In the genomic region with DNA sequence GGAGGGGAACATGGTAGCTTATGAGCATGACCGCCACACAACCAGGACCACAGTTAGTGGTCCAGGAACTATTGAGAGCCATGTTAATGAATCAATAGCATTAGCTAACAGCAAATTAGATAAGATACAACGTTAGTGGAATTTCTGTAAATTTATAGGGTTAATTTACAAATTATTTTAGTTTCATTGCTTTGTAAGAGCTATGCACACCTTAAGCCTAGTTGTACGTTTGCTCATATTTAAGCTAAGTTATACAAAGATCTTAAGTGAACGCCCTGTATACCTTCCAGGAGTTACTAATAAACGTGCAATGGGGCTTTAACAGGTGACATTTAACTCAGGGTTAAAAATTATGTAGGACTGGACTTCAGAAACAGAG, we compare ENCODE assay signal across 1 cellular context.
TF ChIP-seq lines count a peak whose summit lies in the region.

No MANE protein-coding gene starts in this region.

TF ChIP-seq in GM12878, 131 proteins besides CTCF, POLR2A, EP300 and RAD21:
- TF ChIP-seq, protein P1, sequence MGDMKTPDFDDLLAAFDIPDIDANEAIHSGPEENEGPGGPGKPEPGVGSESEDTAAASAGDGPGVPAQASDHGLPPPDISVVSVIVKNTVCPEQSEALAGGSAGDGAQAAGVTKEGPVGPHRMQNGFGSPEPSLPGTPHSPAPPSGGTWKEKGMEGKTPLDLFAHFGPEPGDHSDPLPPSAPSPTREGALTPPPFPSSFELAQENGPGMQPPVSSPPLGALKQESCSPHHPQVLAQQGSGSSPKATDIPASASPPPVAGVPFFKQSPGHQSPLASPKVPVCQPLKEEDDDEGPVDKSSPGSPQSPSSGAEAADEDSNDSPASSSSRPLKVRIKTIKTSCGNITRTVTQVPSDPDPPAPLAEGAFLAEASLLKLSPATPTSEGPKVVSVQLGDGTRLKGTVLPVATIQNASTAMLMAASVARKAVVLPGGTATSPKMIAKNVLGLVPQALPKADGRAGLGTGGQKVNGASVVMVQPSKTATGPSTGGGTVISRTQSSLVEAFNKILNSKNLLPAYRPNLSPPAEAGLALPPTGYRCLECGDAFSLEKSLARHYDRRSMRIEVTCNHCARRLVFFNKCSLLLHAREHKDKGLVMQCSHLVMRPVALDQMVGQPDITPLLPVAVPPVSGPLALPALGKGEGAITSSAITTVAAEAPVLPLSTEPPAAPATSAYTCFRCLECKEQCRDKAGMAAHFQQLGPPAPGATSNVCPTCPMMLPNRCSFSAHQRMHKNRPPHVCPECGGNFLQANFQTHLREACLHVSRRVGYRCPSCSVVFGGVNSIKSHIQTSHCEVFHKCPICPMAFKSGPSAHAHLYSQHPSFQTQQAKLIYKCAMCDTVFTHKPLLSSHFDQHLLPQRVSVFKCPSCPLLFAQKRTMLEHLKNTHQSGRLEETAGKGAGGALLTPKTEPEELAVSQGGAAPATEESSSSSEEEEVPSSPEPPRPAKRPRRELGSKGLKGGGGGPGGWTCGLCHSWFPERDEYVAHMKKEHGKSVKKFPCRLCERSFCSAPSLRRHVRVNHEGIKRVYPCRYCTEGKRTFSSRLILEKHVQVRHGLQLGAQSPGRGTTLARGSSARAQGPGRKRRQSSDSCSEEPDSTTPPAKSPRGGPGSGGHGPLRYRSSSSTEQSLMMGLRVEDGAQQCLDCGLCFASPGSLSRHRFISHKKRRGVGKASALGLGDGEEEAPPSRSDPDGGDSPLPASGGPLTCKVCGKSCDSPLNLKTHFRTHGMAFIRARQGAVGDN (IDR thresholded peaks at IDR 0.05), result no peak
- TF ChIP-seq NFYA (IDR thresholded peaks at IDR 0.05; ENCODE audit: borderline replicate concordance, low read depth, low read length) (no peak), ESRRA (IDR thresholded peaks at IDR 0.05; ENCODE audit: low read length) (no peak), JUNB (IDR thresholded peaks at IDR 0.05) (no peak), ZNF384 (IDR thresholded peaks at IDR 0.05; ENCODE audit: borderline replicate concordance, low read depth, low read length) (no peak), CBX3 (IDR thresholded peaks at IDR 0.05; ENCODE audit: borderline replicate concordance, low read depth) (no peak), ZZZ3 (IDR thresholded peaks at IDR 0.05; ENCODE audit: control insufficient read depth, insufficient read length, low read depth) (no peak), CBFB (IDR thresholded peaks at IDR 0.05; ENCODE audit: low read depth) (no peak), NFIC (IDR thresholded peaks at IDR 0.05; ENCODE audit: low read depth, low read length) (no peak), CEBPB (IDR thresholded peaks at IDR 0.05; ENCODE audit: borderline replicate concordance in 1 of 2, low read depth in 2 of 2, low read length in 2 of 2) (no peak)
- TF ChIP-seq, protein P2, sequence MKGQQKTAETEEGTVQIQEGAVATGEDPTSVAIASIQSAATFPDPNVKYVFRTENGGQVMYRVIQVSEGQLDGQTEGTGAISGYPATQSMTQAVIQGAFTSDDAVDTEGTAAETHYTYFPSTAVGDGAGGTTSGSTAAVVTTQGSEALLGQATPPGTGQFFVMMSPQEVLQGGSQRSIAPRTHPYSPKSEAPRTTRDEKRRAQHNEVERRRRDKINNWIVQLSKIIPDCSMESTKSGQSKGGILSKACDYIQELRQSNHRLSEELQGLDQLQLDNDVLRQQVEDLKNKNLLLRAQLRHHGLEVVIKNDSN (IDR thresholded peaks at IDR 0.05; ENCODE audit: borderline replicate concordance, extremely low read length, insufficient read depth, low read depth, low read length), result no peak
- TF ChIP-seq, protein P3, sequence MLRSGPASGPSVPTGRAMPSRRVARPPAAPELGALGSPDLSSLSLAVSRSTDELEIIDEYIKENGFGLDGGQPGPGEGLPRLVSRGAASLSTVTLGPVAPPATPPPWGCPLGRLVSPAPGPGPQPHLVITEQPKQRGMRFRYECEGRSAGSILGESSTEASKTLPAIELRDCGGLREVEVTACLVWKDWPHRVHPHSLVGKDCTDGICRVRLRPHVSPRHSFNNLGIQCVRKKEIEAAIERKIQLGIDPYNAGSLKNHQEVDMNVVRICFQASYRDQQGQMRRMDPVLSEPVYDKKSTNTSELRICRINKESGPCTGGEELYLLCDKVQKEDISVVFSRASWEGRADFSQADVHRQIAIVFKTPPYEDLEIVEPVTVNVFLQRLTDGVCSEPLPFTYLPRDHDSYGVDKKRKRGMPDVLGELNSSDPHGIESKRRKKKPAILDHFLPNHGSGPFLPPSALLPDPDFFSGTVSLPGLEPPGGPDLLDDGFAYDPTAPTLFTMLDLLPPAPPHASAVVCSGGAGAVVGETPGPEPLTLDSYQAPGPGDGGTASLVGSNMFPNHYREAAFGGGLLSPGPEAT (IDR thresholded peaks at IDR 0.05; ENCODE audit: low read depth), result no peak
- TF ChIP-seq, protein P4, sequence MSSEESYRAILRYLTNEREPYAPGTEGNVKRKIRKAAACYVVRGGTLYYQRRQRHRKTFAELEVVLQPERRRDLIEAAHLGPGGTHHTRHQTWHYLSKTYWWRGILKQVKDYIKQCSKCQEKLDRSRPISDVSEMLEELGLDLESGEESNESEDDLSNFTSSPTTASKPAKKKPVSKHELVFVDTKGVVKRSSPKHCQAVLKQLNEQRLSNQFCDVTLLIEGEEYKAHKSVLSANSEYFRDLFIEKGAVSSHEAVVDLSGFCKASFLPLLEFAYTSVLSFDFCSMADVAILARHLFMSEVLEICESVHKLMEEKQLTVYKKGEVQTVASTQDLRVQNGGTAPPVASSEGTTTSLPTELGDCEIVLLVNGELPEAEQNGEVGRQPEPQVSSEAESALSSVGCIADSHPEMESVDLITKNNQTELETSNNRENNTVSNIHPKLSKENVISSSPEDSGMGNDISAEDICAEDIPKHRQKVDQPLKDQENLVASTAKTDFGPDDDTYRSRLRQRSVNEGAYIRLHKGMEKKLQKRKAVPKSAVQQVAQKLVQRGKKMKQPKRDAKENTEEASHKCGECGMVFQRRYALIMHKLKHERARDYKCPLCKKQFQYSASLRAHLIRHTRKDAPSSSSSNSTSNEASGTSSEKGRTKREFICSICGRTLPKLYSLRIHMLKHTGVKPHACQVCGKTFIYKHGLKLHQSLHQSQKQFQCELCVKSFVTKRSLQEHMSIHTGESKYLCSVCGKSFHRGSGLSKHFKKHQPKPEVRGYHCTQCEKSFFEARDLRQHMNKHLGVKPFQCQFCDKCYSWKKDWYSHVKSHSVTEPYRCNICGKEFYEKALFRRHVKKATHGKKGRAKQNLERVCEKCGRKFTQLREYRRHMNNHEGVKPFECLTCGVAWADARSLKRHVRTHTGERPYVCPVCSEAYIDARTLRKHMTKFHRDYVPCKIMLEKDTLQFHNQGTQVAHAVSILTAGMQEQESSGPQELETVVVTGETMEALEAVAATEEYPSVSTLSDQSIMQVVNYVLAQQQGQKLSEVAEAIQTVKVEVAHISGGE (CRISPR knock-in tag; IDR thresholded peaks at IDR 0.05), result no peak
